8 cellular contexts compared by ENCODE assay signal in the genomic region with DNA sequence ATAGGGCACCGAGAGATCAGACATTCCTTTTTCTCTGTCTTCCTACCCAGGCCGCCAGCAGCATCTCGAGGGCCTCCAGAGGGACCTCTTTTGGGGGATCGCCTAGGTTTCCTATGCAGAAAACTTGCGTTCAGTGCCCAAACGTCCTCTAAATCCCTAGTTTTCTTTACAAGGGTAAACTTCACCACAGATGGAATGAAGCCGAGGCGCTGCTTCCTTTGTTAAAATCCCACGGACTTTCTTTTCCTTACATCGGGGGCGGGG. TPM values are rescaled to one million over a fixed set of nuclear protein-coding genes. Genes with fewer than 3 reads are reported as not detected.
DNase-seq lines count a peak whose midpoint lies in the region; ATAC-seq and TF ChIP-seq lines count a peak whose summit lies in the region.

No MANE protein-coding gene starts in this region.

- BruUV-seq in PC-3 (replicated peaks; lab: Mats Ljungman, UMichigan) = no TSS peak

- H3K9ac ChIP-seq in ES-I3 (ENCODE audit: low read depth, low read length) (peak overlapping the region; percentile 92), PC-3 (ENCODE audit: low read length) (peak overlapping the region; percentile 91), trophoblast cell (ENCODE audit: low read length) (peak overlapping the region; percentile 92)

- H3K36me3 ChIP-seq in ES-I3 (ENCODE audit: insufficient read depth, low read length) (no peaks in the 10 kb centered on the region; the same call in 1 of the 2 replicates), PC-3 (ENCODE audit: low read depth, low read length) (no peaks in the 10 kb centered on the region), esophagus (ENCODE audit: control insufficient read depth in 2 of 2, insufficient read depth in 2 of 2, low read length in 1 of 2) (no peaks in the 10 kb centered on the region), trophoblast cell (ENCODE audit: control insufficient read depth in 1 of 2, insufficient read depth in 2 of 2, low read length in 2 of 2) (no peaks in the 10 kb centered on the region)

- peak overlapping the region; percentile 91 for H2BK5ac ChIP-seq in trophoblast cell (ENCODE audit: low read depth, low read length, poor library complexity)

- ATAC-seq in PC-3 (no peak), HG03457 (IDR thresholded peaks at IDR 0.05; ENCODE audit: unreplicated experiment) (no peak), GM18520 (IDR thresholded peaks at IDR 0.05; ENCODE audit: unreplicated experiment) (no peak)

- peak overlapping the region; percentile 98 for H4K91ac ChIP-seq in trophoblast cell (ENCODE audit: low read depth, low read length)

- H3K4me3 ChIP-seq in PC-3 (ENCODE audit: low read length) (peak overlapping the region; percentile 91), esophagus (ENCODE audit: low read depth in 1 of 2, low read length in 2 of 2) (peak overlapping the region; percentile 64 to 84), trophoblast cell (ENCODE audit: low read depth, low read length) (peak overlapping the region; percentile 93)

- POLR2A ChIA-PET in PC-3 (lab: Charles Lee; ENCODE audit: unreplicated experiment) = no interaction called here

- peak overlapping the region; percentile 76 for H3K4ac ChIP-seq in trophoblast cell (ENCODE audit: low read depth, low read length)

- H3K9me2 ChIP-seq in PC-3 (replicated peaks; ENCODE audit: low read length) = no peaks in the 10 kb centered on the region

- H2AFZ ChIP-seq in PC-3 (ENCODE audit: low read length) (no peak overlapping the region), trophoblast cell (ENCODE audit: insufficient read depth, low read length, poor library complexity) (no peak overlapping the region)

- H3F3A ChIP-seq in PC-3 (ENCODE audit: low read length, unreplicated experiment) = no peaks in the 10 kb centered on the region

- peaks cover 12% of the 10 kb centered on the region for H3K79me1 ChIP-seq in trophoblast cell (ENCODE audit: low read length)

- H3K9me3 ChIP-seq in ES-I3 (ENCODE audit: control insufficient read depth, insufficient read depth, low read length) (no peaks in the 10 kb centered on the region), PC-3 (ENCODE audit: low read length) (no peaks in the 10 kb centered on the region), esophagus (ENCODE audit: control insufficient read depth in 2 of 2, insufficient read depth in 1 of 2, low read depth in 1 of 2, low read length in 1 of 2) (no peaks in the 10 kb centered on the region), trophoblast cell (ENCODE audit: insufficient read depth, low read depth, low read length) (peaks cover 2% of the 10 kb centered on the region)

- H2AK5ac ChIP-seq in trophoblast cell (ENCODE audit: low read length) = peak overlapping the region; percentile 69

- H3K23ac ChIP-seq in trophoblast cell (ENCODE audit: low read length) = no peak overlapping the region

- DNase-seq in PC-3 = no peak
- peak in 1 of 2 donors; percentile 31 for DNase-seq in trophoblast cell
- DNase-seq in stimulated activated naive CD4-positive, alpha-beta T cell treated with Interleukin-2 at 50 U/mL for 16 hours (lab: John Stamatoyannopoulos, UW) = no peak
- no peak for DNase-seq in activated gamma-delta T cell (lab: John Stamatoyannopoulos, UW)

- H3K27me3 ChIP-seq in PC-3 (ENCODE audit: low read length) (no peaks in the 10 kb centered on the region), esophagus (ENCODE audit: control insufficient read depth in 1 of 2, insufficient read depth in 2 of 2, low read length in 2 of 2) (no peaks in the 10 kb centered on the region), trophoblast cell (ENCODE audit: insufficient read depth, low read length) (no peaks in the 10 kb centered on the region)

- no peak overlapping the region for H2BK12ac ChIP-seq in trophoblast cell (ENCODE audit: low read length)

- H3K27ac ChIP-seq in PC-3 (ENCODE audit: low read length) (peak overlapping the region; percentile 94), esophagus (ENCODE audit: low read depth in 2 of 2, low read length in 1 of 2) (peak overlapping the region; percentile 99 to 100), trophoblast cell (ENCODE audit: low read depth, low read length) (peak overlapping the region; percentile 95)

- H4K20me1 ChIP-seq in PC-3 (ENCODE audit: low read length) = peaks cover 51% of the 10 kb centered on the region

- TF ChIP-seq CTCF in PC-3 (conservative IDR thresholded peaks at IDR 0.05; ENCODE audit: low read depth, low read length) = no peak

- H3K4me2 ChIP-seq in PC-3 (ENCODE audit: low read length) (peak overlapping the region; percentile 93), trophoblast cell (ENCODE audit: low read length) (peak overlapping the region; percentile 87)

- WGBS in esophagus, 2 donors = 1% methylated on average over 11 of the region's 11 CpGs
- no CpG with 5 or more reads among the region's 11 CpGs for WGBS in trophoblast cell (ENCODE audit: extremely low coverage, insufficient coverage, insufficient read length)

- H4K12ac ChIP-seq in trophoblast cell (ENCODE audit: low read depth, low read length) = peak overlapping the region; percentile 84

- peak overlapping the region; percentile 97 for H3K18ac ChIP-seq in trophoblast cell (ENCODE audit: low read length)

- peak overlapping the region; percentile 88 for H4K8ac ChIP-seq in trophoblast cell (ENCODE audit: low read depth, low read length)

- CTCF ChIA-PET in PC-3 (lab: Charles Lee) = no interaction called here

- H3K4me1 ChIP-seq in ES-I3 (ENCODE audit: insufficient read depth, low read length) = peaks cover 6% of the 10 kb centered on the region; the same call in 1 of the 2 replicates
- peaks cover 30% of the 10 kb centered on the region for H3K4me1 ChIP-seq in PC-3 (ENCODE audit: insufficient read depth, low read length)
- peaks cover 3 to 6% of the 10 kb centered on the region in 2 donors for H3K4me1 ChIP-seq in esophagus (ENCODE audit: control insufficient read depth in 2 of 2, insufficient read depth in 2 of 2, low read length in 1 of 2)
- peaks cover 0 to 11% of the 10 kb centered on the region in 2 experiments for H3K4me1 ChIP-seq in trophoblast cell (ENCODE audit: control insufficient read depth in 1 of 2, insufficient read depth in 2 of 2, low read length in 2 of 2)

- peaks cover 56% of the 10 kb centered on the region for H3K79me2 ChIP-seq in PC-3 (ENCODE audit: low read length)
- H3K79me2 ChIP-seq in trophoblast cell (ENCODE audit: control insufficient read depth, insufficient read depth, low read length, poor library complexity) = peaks cover 26% of the 10 kb centered on the region

- peak overlapping the region; percentile 99 for H3K14ac ChIP-seq in trophoblast cell (ENCODE audit: low read length)

- intact Hi-C loops in PC-3 (cut with micrococcal nuclease) = loop anchor here (1.0 to 2.0 kb wide), 2 partner anchors 24 to 58 kb away; no protein-coding TSS in a partner anchor

- peak overlapping the region; percentile 64 for H2BK120ac ChIP-seq in trophoblast cell (ENCODE audit: insufficient read depth, low read length, poor library complexity)

RNA-seq across cellular contexts. Expression of a gene that starts 1.0 kb away (rescaled TPM):
- total RNA-seq in PC-3 (2014; rRNA removed) = 87.0 and 99.3 TPM in 2 replicates
- 10 to 100 TPM; 48.5 to 58.2 TPM for polyA plus RNA-seq in esophagus
- polyA plus RNA-seq in trophoblast cell (2013) = 145 and 153 TPM in 2 replicates
